ENCODE assay signal across 21 cellular contexts in the genomic region with DNA sequence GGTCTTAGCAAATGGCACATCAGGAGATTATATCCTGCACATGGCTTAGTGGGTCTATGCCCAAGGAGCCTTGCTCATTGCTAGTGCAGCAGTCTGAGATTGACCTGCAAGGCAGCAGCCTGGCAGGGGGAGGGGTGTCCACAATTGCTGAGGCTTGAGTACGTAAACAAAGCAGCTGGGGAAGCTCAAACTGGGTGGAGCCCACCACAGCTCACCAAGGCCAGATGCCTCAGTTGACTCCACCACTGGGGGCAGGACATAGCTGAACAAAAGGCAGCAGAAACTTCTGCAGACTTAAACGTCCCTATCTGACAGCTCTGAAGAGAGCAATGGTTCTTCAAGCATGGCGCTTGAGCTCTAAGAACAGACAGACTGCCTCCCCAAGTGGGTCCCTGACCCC. TPM values are rescaled to one million over a fixed set of nuclear protein-coding genes. Genes with fewer than 3 reads are reported as not detected.
"Had no signal": no experiment of that assay in that cellular context is flagged by ENCODE, and none has a peak within 500 bp of the region (broad histone marks: within the 10 kb centered on the region; RNA-seq: fewer than 3 reads in every experiment).

No MANE protein-coding gene starts in this region.

RNA-seq across cellular contexts. Expression of a gene that starts 13.6 kb away (rescaled TPM):
- total RNA-seq: natural killer cell, occipital lobe, osteoblast, ovary, progenitor cell of endocrine pancreas, psoas muscle, renal cortical epithelial cell, right cardiac atrium, sigmoid colon, smooth muscle cell, temporal lobe, thoracic aorta, thyroid gland, tibial nerve, upper lobe of left lung, ureter, vagina had no signal
- polyA plus RNA-seq: neural cell, ovary, psoas muscle, right cardiac atrium, sigmoid colon, smooth muscle cell, stomach had no signal

RNA-seq across cellular contexts. Expression of a gene that starts 53.9 kb away (rescaled TPM):
- total RNA-seq: natural killer cell, occipital lobe, osteoblast, ovary, progenitor cell of endocrine pancreas, psoas muscle, renal cortical epithelial cell, right cardiac atrium, right lobe of liver, sigmoid colon, smooth muscle cell, stomach, subcutaneous adipose tissue, temporal lobe, thoracic aorta, thyroid gland, tibial nerve, upper lobe of left lung, ureter, vagina had no signal
- polyA plus RNA-seq: neural cell, ovary, psoas muscle, right cardiac atrium, sigmoid colon, smooth muscle cell, stomach had no signal
